In genomic region chr2:183248866-183249567, GRCh38 we compare ENCODE assay signal across 1 cellular context.
TF ChIP-seq lines count a peak whose summit lies in the region.

No MANE protein-coding gene starts in this region.

TF ChIP-seq in K562, 482 proteins besides CTCF, POLR2A, EP300 and RAD21 (continued from another document):
- TF ChIP-seq E2F8 (IDR thresholded peaks at IDR 0.05; ENCODE audit: low read depth, partially characterized antibody) = peak; percentile 20
TF ChIP-seq in K562: peak in this region for 2.
